In genomic region chr22:49657974-49658550, GRCh38 we compare ENCODE assay signal across 10 cellular contexts.
DNase-seq lines count a peak whose midpoint lies in the region; ATAC-seq and TF ChIP-seq lines count a peak whose summit lies in the region.
"Had no signal": no experiment of that assay in that cellular context is flagged by ENCODE, and none has a peak within 500 bp of the region (broad histone marks: within the 10 kb centered on the region; RNA-seq: fewer than 3 reads in every experiment).

No MANE protein-coding gene starts in this region.

- ATAC-seq in activated CD8-positive, alpha-beta T cell treated with anti-CD3 and anti-CD28 coated beads, Interleukin-2, amount 10 ng/mL, durations not matched to agents 7 days and 5 days, result no peak

- CTCF ChIA-PET in activated CD8-positive, alpha-beta T cell treated with anti-CD3 and anti-CD28 coated beads, Interleukin-2, amount 10 ng/mL, durations not matched to agents 7 days and 5 days (lab: Charles Lee), result no interaction called here

- no peaks in the 10 kb centered on the region for H3K9me3 ChIP-seq in subcutaneous abdominal adipose tissue (ENCODE audit: control insufficient read depth in 5 of 5, low read length in 5 of 5)
- H3K9me3 ChIP-seq: testis had no signal

- H3K36me3 ChIP-seq in subcutaneous abdominal adipose tissue (ENCODE audit: control insufficient read depth in 5 of 5, insufficient read depth in 5 of 5, low read length in 5 of 5) (no peaks in the 10 kb centered on the region), H7 (replicated peaks; ENCODE audit: control insufficient read depth, insufficient read depth, low read length) (no peaks in the 10 kb centered on the region)

- POLR2A ChIA-PET in activated CD8-positive, alpha-beta T cell treated with anti-CD3 and anti-CD28 coated beads, Interleukin-2, amount 10 ng/mL, durations not matched to agents 7 days and 5 days (lab: Charles Lee), result no interaction called here

- no peak for TF ChIP-seq CTCF in mesothelial cell of epicardium (IDR thresholded peaks at IDR 0.05; ENCODE audit: unreplicated experiment)

- DNase-seq in activated T-cell treated with anti-CD3 and anti-CD28 coated beads, Interleukin-2, amount 50 U/mL, for 24 hours, result no peak
- no peak for DNase-seq in activated T-cell treated with anti-CD3 and anti-CD28 coated beads, Interleukin-2, amount 50 U/mL, for 48 hours
- DNase-seq in activated CD8-positive, alpha-beta T cell treated with anti-CD3 and anti-CD28 coated beads, Interleukin-2, amount 10 ng/mL, durations not matched to agents 7 days and 5 days, result no peak
- DNase-seq in immature natural killer cell, result no peak
- DNase-seq in mesothelial cell of epicardium (ENCODE audit: low spot score in 2 of 2, unreplicated experiment in 2 of 2), result no peak
- DNase-seq in NCI-H1092 (lab: John Stamatoyannopoulos, UW), result no peak
- no peak for DNase-seq in H7
- DNase-seq: NCI-H510A treated with DMSO at 0.1 percent for 48 hours had no signal

- peak overlapping the region; percentile 74 for H3K27ac ChIP-seq in subcutaneous abdominal adipose tissue (ENCODE audit: low read depth, low read length)

- peaks cover 39% of the 10 kb centered on the region for H3K36me3 Mint-ChIP-seq in activated T-cell treated with anti-CD3 and anti-CD28 coated beads, Interleukin-2, amount 50 U/mL, for 24 hours (ENCODE audit: low read depth)
- peaks cover 14% of the 10 kb centered on the region for H3K36me3 Mint-ChIP-seq in activated CD8-positive, alpha-beta T cell treated with anti-CD3 and anti-CD28 coated beads, Interleukin-2, amount 10 ng/mL, durations not matched to agents 7 days and 5 days (ENCODE audit: low read depth)
- peaks cover 0 to 7% (median 6%) of the 10 kb centered on the region in 3 donors for H3K36me3 Mint-ChIP-seq in immature natural killer cell
- no peaks in the 10 kb centered on the region for H3K36me3 Mint-ChIP-seq in mesothelial cell of epicardium

- H3K9ac ChIP-seq in subcutaneous abdominal adipose tissue (ENCODE audit: low read length in 5 of 5), result peak overlapping the region in 2 of 5 donors; percentile 59

- H3K27me3 Mint-ChIP-seq in activated T-cell treated with anti-CD3 and anti-CD28 coated beads, Interleukin-2, amount 50 U/mL, for 24 hours, result no peaks in the 10 kb centered on the region
- H3K27me3 Mint-ChIP-seq in activated CD8-positive, alpha-beta T cell treated with anti-CD3 and anti-CD28 coated beads, Interleukin-2, amount 10 ng/mL, durations not matched to agents 7 days and 5 days (ENCODE audit: low read depth), result no peaks in the 10 kb centered on the region
- H3K27me3 Mint-ChIP-seq in immature natural killer cell (ENCODE audit: low read depth in 3 of 3), result peaks cover 2 to 7% (median 4%) of the 10 kb centered on the region in 3 donors
- peaks cover 46% of the 10 kb centered on the region for H3K27me3 Mint-ChIP-seq in mesothelial cell of epicardium (ENCODE audit: low read depth)

- H3K27ac Mint-ChIP-seq in activated T-cell treated with anti-CD3 and anti-CD28 coated beads, Interleukin-2, amount 50 U/mL, for 24 hours, result peak overlapping the region; percentile 92
- peak overlapping the region; percentile 77 for H3K27ac Mint-ChIP-seq in activated CD8-positive, alpha-beta T cell treated with anti-CD3 and anti-CD28 coated beads, Interleukin-2, amount 10 ng/mL, durations not matched to agents 7 days and 5 days
- H3K27ac Mint-ChIP-seq in immature natural killer cell (peak overlapping the region; percentile 87 to 99 (median 90)), mesothelial cell of epicardium (no peak overlapping the region)

- H3K4me3 ChIP-seq in subcutaneous abdominal adipose tissue (ENCODE audit: low read depth in 1 of 5, low read length in 5 of 5) (peak overlapping the region in 4 of 5 donors; percentile 17 to 70 (median 70)), H7 (ENCODE audit: insufficient read depth, low read depth, low read length) (no peak overlapping the region)

- peaks cover 0 to 46% (median 17%) of the 10 kb centered on the region in 5 donors for H3K4me1 ChIP-seq in subcutaneous abdominal adipose tissue (ENCODE audit: control insufficient read depth in 5 of 5, insufficient read depth in 5 of 5, low read length in 5 of 5)
- H3K4me1 ChIP-seq: testis had no signal

- H3K27me3 ChIP-seq in subcutaneous abdominal adipose tissue (ENCODE audit: control insufficient read depth in 5 of 5, insufficient read depth in 4 of 5, low read length in 5 of 5) (peaks cover 0 to 24% (median 6%) of the 10 kb centered on the region in 5 donors), H7 (ENCODE audit: control insufficient read depth, insufficient read depth, low read length) (no peaks in the 10 kb centered on the region)
- H3K27me3 ChIP-seq: testis had no signal

- no peaks in the 10 kb centered on the region for H3K9me3 Mint-ChIP-seq in activated T-cell treated with anti-CD3 and anti-CD28 coated beads, Interleukin-2, amount 50 U/mL, for 24 hours
- no peaks in the 10 kb centered on the region for H3K9me3 Mint-ChIP-seq in activated CD8-positive, alpha-beta T cell treated with anti-CD3 and anti-CD28 coated beads, Interleukin-2, amount 10 ng/mL, durations not matched to agents 7 days and 5 days (ENCODE audit: insufficient read depth)
- H3K9me3 Mint-ChIP-seq in immature natural killer cell (no peaks in the 10 kb centered on the region), mesothelial cell of epicardium (no peaks in the 10 kb centered on the region)

- peaks cover 46% of the 10 kb centered on the region for H3K4me1 Mint-ChIP-seq in activated T-cell treated with anti-CD3 and anti-CD28 coated beads, Interleukin-2, amount 50 U/mL, for 24 hours (ENCODE audit: low read depth)
- peaks cover 34% of the 10 kb centered on the region for H3K4me1 Mint-ChIP-seq in activated CD8-positive, alpha-beta T cell treated with anti-CD3 and anti-CD28 coated beads, Interleukin-2, amount 10 ng/mL, durations not matched to agents 7 days and 5 days (ENCODE audit: low read depth)
- H3K4me1 Mint-ChIP-seq in immature natural killer cell, result peaks cover 40 to 44% of the 10 kb centered on the region in 2 donors
- H3K4me1 Mint-ChIP-seq in mesothelial cell of epicardium, result peaks cover 4% of the 10 kb centered on the region

- H3K4me3 Mint-ChIP-seq in activated T-cell treated with anti-CD3 and anti-CD28 coated beads, Interleukin-2, amount 50 U/mL, for 24 hours, result peak overlapping the region; percentile 92
- peak overlapping the region; percentile 95 for H3K4me3 Mint-ChIP-seq in activated CD8-positive, alpha-beta T cell treated with anti-CD3 and anti-CD28 coated beads, Interleukin-2, amount 10 ng/mL, durations not matched to agents 7 days and 5 days
- H3K4me3 Mint-ChIP-seq in immature natural killer cell, result peak overlapping the region; percentile 95 to 100 (median 97)
- no peak overlapping the region for H3K4me3 Mint-ChIP-seq in mesothelial cell of epicardium
